ENCODE assay signal across 18 cellular contexts in genomic region chr5:134817006-134817405, GRCh38. TPM values are rescaled to one million over a fixed set of nuclear protein-coding genes. Genes with fewer than 3 reads are reported as not detected.
DNase-seq lines count a peak whose midpoint lies in the region; ATAC-seq and TF ChIP-seq lines count a peak whose summit lies in the region.
"Had no signal": no experiment of that assay in that cellular context is flagged by ENCODE, and none has a peak within 500 bp of the region (broad histone marks: within the 10 kb centered on the region; RNA-seq: fewer than 3 reads in every experiment).

No MANE protein-coding gene starts in this region.

- H3K4me2 ChIP-seq in HCT116 (ENCODE audit: low read length) (no peak overlapping the region), OCI-LY7 (ENCODE audit: low read length) (no peak overlapping the region)
- H3K4me2 ChIP-seq: BLaER1 had no signal

- no peak overlapping the region for H3K27ac ChIP-seq in HCT116 (ENCODE audit: low read depth, low read length)
- H3K27ac ChIP-seq in OCI-LY7 (ENCODE audit: low read depth, low read length, poor library complexity, severe bottlenecking) = no peak overlapping the region
- H3K27ac ChIP-seq in CD8-positive, alpha-beta memory T cell (ENCODE audit: low read depth, low read length) = no peak overlapping the region
- H3K27ac ChIP-seq: BLaER1 had no signal

- CTCF ChIA-PET in HCT116 (lab: Charles Lee) = no interaction called here
- CTCF ChIA-PET in OCI-LY7 (lab: Charles Lee; ENCODE audit: unreplicated experiment) = no interaction called here
- CTCF ChIA-PET in CD8-positive, alpha-beta memory T cell (lab: Charles Lee) = interaction anchor here (1.6 kb wide), 1 partner anchor 88 kb away, joined by 6 read pairs; the partner anchor contains the start of gene PCBD2

- H3K9me3 ChIP-seq in HCT116 (ENCODE audit: control insufficient read depth in 1 of 2, insufficient read depth in 1 of 2, low read depth in 1 of 2, low read length in 2 of 2) (no peaks in the 10 kb centered on the region), OCI-LY7 (ENCODE audit: low read length) (no peaks in the 10 kb centered on the region)
- no peaks in the 10 kb centered on the region for H3K9me3 ChIP-seq in CD8-positive, alpha-beta memory T cell (ENCODE audit: low read length)
- H3K9me3 ChIP-seq: BE2C, BLaER1, Caco-2 had no signal

- H3K79me2 ChIP-seq in HCT116 (ENCODE audit: insufficient read depth, low read length) (peaks cover 7% of the 10 kb centered on the region; the same call in 1 of the 2 replicates), OCI-LY7 (ENCODE audit: insufficient read depth, low read depth, low read length) (peaks cover 8% of the 10 kb centered on the region; the same call in 1 of the 2 replicates)

- H3K36me3 ChIP-seq in HCT116 (ENCODE audit: control insufficient read depth in 1 of 2, insufficient read depth in 2 of 2, low read length in 2 of 2) = peaks cover 42 to 59% of the 10 kb centered on the region in 2 experiments
- H3K36me3 ChIP-seq in OCI-LY7 (ENCODE audit: insufficient read depth, low read length) = peaks cover 92% of the 10 kb centered on the region
- peaks cover 17% of the 10 kb centered on the region for H3K36me3 ChIP-seq in CD8-positive, alpha-beta memory T cell (ENCODE audit: insufficient read depth, low read length)

- H3K27me3 ChIP-seq in HCT116 (ENCODE audit: insufficient read depth, low read length) = no peaks in the 10 kb centered on the region
- no peaks in the 10 kb centered on the region for H3K27me3 ChIP-seq in CD8-positive, alpha-beta memory T cell (ENCODE audit: insufficient read depth, low read length, poor library complexity, severe bottlenecking)
- H3K27me3 ChIP-seq: BE2C, BLaER1 had no signal

- TF ChIP-seq CTCF in HCT116 (IDR thresholded peaks at IDR 0.05 in 2 of 3, conservative IDR thresholded peaks at IDR 0.05 in 1 of 3; ENCODE audit: borderline replicate concordance in 1 of 3, insufficient read depth in 1 of 3, low read depth in 2 of 3, low read length in 2 of 3) = no peak
- TF ChIP-seq CTCF in OCI-LY7 (conservative IDR thresholded peaks at IDR 0.05; ENCODE audit: low read length) = no peak
- no peak for TF ChIP-seq CTCF in glutamatergic neuron (IDR thresholded peaks at IDR 0.05; ENCODE audit: partially characterized antibody, unreplicated experiment)

- RAD21 ChIA-PET in HCT116 (lab: Charles Lee; ENCODE audit: low non-redundant PET in 1 of 2, low total read pairs in 2 of 2, uncharacterized antibody in 2 of 2, unreplicated experiment in 2 of 2) = no interaction called here

- no peaks in the 10 kb centered on the region for H3K4me1 ChIP-seq in HCT116 (ENCODE audit: control insufficient read depth in 1 of 2, insufficient read depth in 2 of 2, low read length in 2 of 2)
- H3K4me1 ChIP-seq in OCI-LY7 (ENCODE audit: insufficient read depth, low read length, poor library complexity, severe bottlenecking) = peaks cover 29% of the 10 kb centered on the region
- no peaks in the 10 kb centered on the region for H3K4me1 ChIP-seq in CD8-positive, alpha-beta memory T cell (ENCODE audit: insufficient read depth, low read length)
- H3K4me1 ChIP-seq: BE2C, Caco-2 had no signal

- ATAC-seq in HCT116 (no peak), left lobe of liver (peak; percentile 28)
- ATAC-seq: GM12878 had no signal

- H3K4me3 ChIP-seq in HCT116 (replicated peaks in 1 of 2; ENCODE audit: low read depth in 1 of 2, low read length in 2 of 2) (no peak overlapping the region), OCI-LY7 (ENCODE audit: low read depth, low read length, poor library complexity, severe bottlenecking) (no peak overlapping the region)
- no peak overlapping the region for H3K4me3 ChIP-seq in CD8-positive, alpha-beta memory T cell (ENCODE audit: low read length)
- H3K4me3 ChIP-seq: BLaER1, GM12878 had no signal

- peaks cover 4 to 74% (median 17%) of the 10 kb centered on the region in 3 donors for H3K36me3 Mint-ChIP-seq in CD8-positive, alpha-beta memory T cell
- H3K36me3 Mint-ChIP-seq in glutamatergic neuron (ENCODE audit: unreplicated experiment) = no peaks in the 10 kb centered on the region

- POLR2A ChIA-PET in HCT116 (lab: Charles Lee) = no interaction called here
- POLR2A ChIA-PET in OCI-LY7 (lab: Charles Lee) = interaction anchor here (0.6 to 1.4 kb wide), 7 partner anchors 9 to 382 kb away, joined by 3 to 5 read pairs (median 3); no protein-coding TSS in a partner anchor
- POLR2A ChIA-PET in CD8-positive, alpha-beta memory T cell (lab: Charles Lee) = no interaction called here

- TF ChIP-seq RAD21 in HCT116 (IDR thresholded peaks at IDR 0.05; ENCODE audit: low read depth) = no peak

- H2AFZ ChIP-seq in HCT116 (ENCODE audit: low read depth, low read length, poor library complexity, severe bottlenecking) (no peak overlapping the region), OCI-LY7 (ENCODE audit: low read length) (no peak overlapping the region)

- H3K9me3 Mint-ChIP-seq in CD8-positive, alpha-beta memory T cell = no peaks in the 10 kb centered on the region
- H3K9me3 Mint-ChIP-seq in glutamatergic neuron (ENCODE audit: unreplicated experiment) = no peaks in the 10 kb centered on the region
- H3K9me3 Mint-ChIP-seq: CD4-positive, alpha-beta memory T cell; CD4-positive, CD25-positive, alpha-beta regulatory T cell had no signal

- H3K9me2 ChIP-seq in HCT116 (ENCODE audit: insufficient read depth) (no peaks in the 10 kb centered on the region), OCI-LY7 (ENCODE audit: insufficient read depth, low read length) (no peaks in the 10 kb centered on the region)

- no peaks in the 10 kb centered on the region for H3K27me3 Mint-ChIP-seq in CD8-positive, alpha-beta memory T cell
- H3K27me3 Mint-ChIP-seq in glutamatergic neuron (ENCODE audit: unreplicated experiment) = no peaks in the 10 kb centered on the region
- H3K27me3 Mint-ChIP-seq: CD4-positive, alpha-beta memory T cell; CD4-positive, CD25-positive, alpha-beta regulatory T cell had no signal

- peaks cover 4% of the 10 kb centered on the region; the same call in 1 of the 2 replicates for H4K20me1 ChIP-seq in HCT116 (ENCODE audit: insufficient read depth)
- no peaks in the 10 kb centered on the region for H4K20me1 ChIP-seq in OCI-LY7 (ENCODE audit: insufficient read depth, low read length)

- peaks cover 2 to 17% (median 10%) of the 10 kb centered on the region in 3 donors for H3K4me1 Mint-ChIP-seq in CD8-positive, alpha-beta memory T cell
- H3K4me1 Mint-ChIP-seq in glutamatergic neuron (ENCODE audit: low read depth, unreplicated experiment) = no peaks in the 10 kb centered on the region

- BruUV-seq in HCT116 (replicated peaks; lab: Mats Ljungman, UMichigan) (TSS peak; percentile 15), OCI-LY7 (replicated peaks; lab: Mats Ljungman, UMichigan) (TSS peak; percentile 12)

- no peak overlapping the region for H3K9ac ChIP-seq in HCT116 (ENCODE audit: low read length)
- H3K9ac ChIP-seq: BLaER1 had no signal

- peak overlapping the region in 2 of 8 donors; percentile 30 to 45 for H3K27ac Mint-ChIP-seq in CD8-positive, alpha-beta memory T cell
- H3K27ac Mint-ChIP-seq in glutamatergic neuron (ENCODE audit: unreplicated experiment) = no peak overlapping the region
- H3K27ac Mint-ChIP-seq: CD14-positive monocyte had no signal

- intact Hi-C loops in HCT116 (cut with micrococcal nuclease) = no loop called here
- intact Hi-C loops in OCI-LY7 (cut with micrococcal nuclease; ENCODE audit: unreplicated experiment) = no loop called here

- TF ChIP-seq POLR2A in HCT116 (IDR thresholded peaks at IDR 0.05; ENCODE audit: borderline replicate concordance, extremely low read depth, insufficient read depth, insufficient read length) = no peak

- DNase-seq in HCT116 (ENCODE audit: low read depth, low spot score) (no peak), OCI-LY7 (ENCODE audit: low spot score) (no peak), left lobe of liver (ENCODE audit: low spot score) (no peak), GDM1 (lab: John Stamatoyannopoulos, UW) (no peak), glutamatergic neuron (no peak)
- no peak for DNase-seq in CD8-positive, alpha-beta memory T cell
- DNase-seq: 8988T; ACHN; BE2C; C1 segment of cervical spinal cord; Caco-2; Calu3; CD4-positive, alpha-beta memory T cell; CD4-positive, CD25-positive, alpha-beta regulatory T cell; DMS79 treated with DMSO at 0.1 percent for 48 hours had no signal

- H3K4me3 Mint-ChIP-seq in CD8-positive, alpha-beta memory T cell = no peak overlapping the region
- H3K4me3 Mint-ChIP-seq in glutamatergic neuron (ENCODE audit: unreplicated experiment) = no peak overlapping the region
- H3K4me3 Mint-ChIP-seq: CD14-positive monocyte; CD4-positive, alpha-beta memory T cell had no signal

TF ChIP-seq in HCT116, 20 proteins besides CTCF, POLR2A, EP300 and RAD21 (continues in another document):
- TF ChIP-seq CBX3 (IDR thresholded peaks at IDR 0.05; ENCODE audit: low read depth) (no peak), EGR1 (IDR thresholded peaks at IDR 0.05; ENCODE audit: low read depth) (no peak), EZH2 (IDR thresholded peaks at IDR 0.05) (no peak), CEBPB (IDR thresholded peaks at IDR 0.05; ENCODE audit: low read depth) (no peak), ZFX (IDR thresholded peaks at IDR 0.05) (no peak), ELF1 (IDR thresholded peaks at IDR 0.05; ENCODE audit: borderline replicate concordance, low read depth) (no peak), POLR2AphosphoS5 (IDR thresholded peaks at IDR 0.05; ENCODE audit: low read depth, low read length) (no peak)
- TF ChIP-seq, protein P1, sequence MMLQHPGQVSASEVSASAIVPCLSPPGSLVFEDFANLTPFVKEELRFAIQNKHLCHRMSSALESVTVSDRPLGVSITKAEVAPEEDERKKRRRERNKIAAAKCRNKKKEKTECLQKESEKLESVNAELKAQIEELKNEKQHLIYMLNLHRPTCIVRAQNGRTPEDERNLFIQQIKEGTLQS (IDR thresholded peaks at IDR 0.05) = no peak

RNA-seq across cellular contexts. Expression of gene C5orf24, which starts 28.8 kb away (rescaled TPM):
- total RNA-seq in HCT116 (2021; ENCODE audit: unreplicated experiment) (46.9 TPM), OCI-LY7 (2022) (33.8 and 42.4 TPM in 2 replicates), left lobe of liver (25.9 TPM), glutamatergic neuron (ENCODE audit: unreplicated experiment) (43.2 TPM)
- polyA plus RNA-seq in HCT116 (2012) = 15.8 and 24.7 TPM in 2 replicates
- total RNA-seq in OCI-LY7 (2014; rRNA removed; shearing (Covaris generic)) = 28.4 and 36.7 TPM in 2 replicates
- total RNA-seq in CD8-positive, alpha-beta memory T cell = 10 to 100 TPM; 28.9 to 29.8 TPM
- 10.5 TPM for polyA plus RNA-seq in CD8-positive, alpha-beta memory T cell

RNA-seq across cellular contexts. Expression of gene TXNDC15, which starts 57.2 kb away (rescaled TPM):
- total RNA-seq in HCT116 (2021; ENCODE audit: unreplicated experiment) (17.8 TPM), OCI-LY7 (2022) (31.1 and 37.9 TPM in 2 replicates), left lobe of liver (30.2 TPM), glutamatergic neuron (ENCODE audit: unreplicated experiment) (57.5 TPM)
- polyA plus RNA-seq in HCT116 (2012) = 16.7 and 18.4 TPM in 2 replicates
- total RNA-seq in OCI-LY7 (2014; rRNA removed; shearing (Covaris generic)) = 20.6 and 43.5 TPM in 2 replicates
- 10 to 100 TPM; 44.5 to 47.3 TPM for total RNA-seq in CD8-positive, alpha-beta memory T cell
- polyA plus RNA-seq in CD8-positive, alpha-beta memory T cell = 22.1 TPM

RNA-seq across cellular contexts. Expression of gene DDX46, which starts 58.4 kb away (rescaled TPM):
- total RNA-seq in HCT116 (2021; ENCODE audit: unreplicated experiment) = 99.3 TPM
- polyA plus RNA-seq in HCT116 (2012) = 54.0 and 54.2 TPM in 2 replicates
- total RNA-seq in OCI-LY7 (2014; rRNA removed; shearing (Covaris generic)) = 44.5 and 47.1 TPM in 2 replicates
- total RNA-seq in OCI-LY7 (2022) = 78.8 and 80.6 TPM in 2 replicates
- total RNA-seq in left lobe of liver = 19.0 TPM
- 10 to 100 TPM; 81.3 to 83.8 TPM for total RNA-seq in CD8-positive, alpha-beta memory T cell
- polyA plus RNA-seq in CD8-positive, alpha-beta memory T cell = 27.5 TPM
- total RNA-seq in glutamatergic neuron (ENCODE audit: unreplicated experiment) = 53.3 TPM
